17 cellular contexts compared by ENCODE assay signal in genomic region chr6:100188754-100189153, GRCh38.
"Had no signal": no experiment of that assay in that cellular context is flagged by ENCODE, and none has a peak within 500 bp of the region (broad histone marks: within the 10 kb centered on the region; RNA-seq: fewer than 3 reads in every experiment).

No MANE protein-coding gene starts in this region.

- H3K27me3 ChIP-seq: MG63 had no signal

- H3K4me3 ChIP-seq: MG63 had no signal

- H3K27ac ChIP-seq: RWPE1 had no signal

- H3K36me3 ChIP-seq: MG63 had no signal

- DNase-seq: KBM-7, MG63, NCI-H1092, NCI-H1105 treated with DMSO at 0.1 percent for 48 hours, NCI-H1417 treated with DMSO at 0.1 percent for 48 hours, NCI-H146, NCI-H1694 treated with DMSO at 0.1 percent for 48 hours, NCI-H1930, NCI-H2081, NCI-H2107, NCI-H2227 treated with DMSO at 0.1 percent for 48 hours, NCI-H510A, NCI-H524 treated with DMSO at 0.1 percent for 48 hours, NCI-H69, NCI-H774, SHP77 had no signal
